ENCODE assay signal across 18 cellular contexts in the genomic region with DNA sequence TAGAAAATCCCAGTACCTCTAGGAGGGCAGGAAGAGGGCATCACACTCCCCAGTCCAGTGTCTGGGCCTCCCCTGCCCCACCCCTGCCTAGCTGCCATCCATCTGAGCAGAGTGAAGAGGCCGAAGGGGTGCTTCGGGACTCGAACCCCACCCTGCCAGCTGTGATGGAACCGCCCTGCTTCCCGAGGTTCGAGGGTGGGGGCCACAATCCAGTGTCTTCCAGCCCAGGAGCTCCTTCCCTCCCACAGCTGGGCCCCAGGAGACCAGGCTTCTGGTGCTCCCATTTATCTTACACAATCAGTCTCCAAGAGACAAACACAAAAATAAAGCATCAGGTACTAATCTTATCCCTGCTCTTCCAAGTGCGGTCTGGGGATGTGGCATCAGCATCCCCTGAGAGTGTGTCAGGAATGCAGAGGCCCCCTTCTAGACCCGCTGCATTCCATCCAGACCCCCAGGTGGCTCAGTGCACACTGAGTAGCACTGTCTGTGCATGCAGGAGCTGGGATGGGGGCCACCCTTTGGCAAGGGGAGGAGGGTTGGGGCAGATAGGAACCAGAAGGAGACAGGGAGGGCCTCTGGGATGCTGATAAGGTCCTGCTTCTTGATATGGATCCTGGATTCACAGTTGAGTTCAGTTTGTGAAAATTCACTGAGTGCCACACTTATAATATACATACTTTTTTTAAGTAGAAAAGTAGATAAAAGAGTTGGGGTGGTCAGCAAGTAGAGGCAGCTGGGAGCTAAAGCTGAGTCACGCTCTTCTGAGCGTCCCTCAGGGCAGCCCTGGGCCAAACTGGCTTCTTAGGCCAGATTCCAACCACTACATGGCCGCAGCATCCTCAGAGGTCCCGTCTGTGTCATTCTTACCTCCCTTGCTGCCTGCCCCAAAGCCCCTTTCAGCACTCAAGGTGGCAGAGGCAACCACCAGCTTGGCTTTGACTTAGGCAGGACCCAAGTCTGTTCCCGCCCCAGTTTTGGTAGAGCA.
DNase-seq lines count a peak whose midpoint lies in the region; ATAC-seq, FAIRE-seq and TF ChIP-seq lines count a peak whose summit lies in the region.
"Had no signal": no experiment of that assay in that cellular context is flagged by ENCODE, and none has a peak within 500 bp of the region (broad histone marks: within the 10 kb centered on the region; RNA-seq: fewer than 3 reads in every experiment).

No MANE protein-coding gene starts in this region.

- H3K27ac Mint-ChIP-seq in stimulated activated memory B cell treated with anti-CD40 and anti-IgM and Interleukin-4, amounts not matched to agents 10 μg/mL and 1 μg/mL and 100 μg/mL, for 72 hours: peak overlapping the region; percentile 51

- no peak for ATAC-seq in RWPE2 (ENCODE audit: low read depth)
- ATAC-seq in stimulated activated memory B cell treated with anti-CD40 and anti-IgM and Interleukin-4, amounts not matched to agents 10 μg/mL and 1 μg/mL and 100 μg/mL, for 72 hours: no peak
- ATAC-seq: Panc1 had no signal

- peaks cover 57% of the 10 kb centered on the region for H3K4me1 Mint-ChIP-seq in stimulated activated memory B cell treated with anti-CD40 and anti-IgM and Interleukin-4, amounts not matched to agents 10 μg/mL and 1 μg/mL and 100 μg/mL, for 72 hours

- no peaks in the 10 kb centered on the region for H3K9me3 Mint-ChIP-seq in stimulated activated memory B cell treated with anti-CD40 and anti-IgM and Interleukin-4, amounts not matched to agents 10 μg/mL and 1 μg/mL and 100 μg/mL, for 72 hours

- no peaks in the 10 kb centered on the region for H3K27me3 ChIP-seq in RWPE2 (ENCODE audit: insufficient read depth, poor library complexity, severe bottlenecking)

- H3K9me3 ChIP-seq in RWPE2 (ENCODE audit: severe bottlenecking): no peaks in the 10 kb centered on the region

- H3K4me3 ChIP-seq in RWPE2 (ENCODE audit: severe bottlenecking): no peak overlapping the region

- peaks cover 5% of the 10 kb centered on the region for H3K4me1 ChIP-seq in RWPE2 (ENCODE audit: insufficient read depth, poor library complexity, severe bottlenecking)

- DNase-seq in D721Med (ENCODE audit: insufficient read length, low spot score) (peak; percentile 13), RWPE2 (ENCODE audit: low spot score) (peak; percentile 46), hepatic stellate cell (ENCODE audit: low spot score) (peak; percentile 27), iPS-NIHi7 (ENCODE audit: extremely low spot score) (no peak), DMS79 treated with DMSO at 0.1 percent for 48 hours (lab: John Stamatoyannopoulos, UW) (no peak), KG1 (lab: John Stamatoyannopoulos, UW) (no peak)
- DNase-seq in activated CD4-positive, alpha-beta T cell treated with anti-CD3 and anti-CD28 coated beads for 4 hours: no peak
- DNase-seq: C1 segment of cervical spinal cord, GF-D8, MV-4-11, NCI-H1417 treated with DMSO at 0.1 percent for 48 hours, NCI-H2029, NCI-H2171 treated with DMSO at 0.1 percent for 48 hours, NCI-H774, SHP77 had no signal

- no peak for FAIRE-seq in D721Med (lab: Jason Lieb, UNC)
- FAIRE-seq: H1 had no signal

- H3K36me3 ChIP-seq in RWPE2 (ENCODE audit: low read depth): no peaks in the 10 kb centered on the region

- TF ChIP-seq CTCF in D721Med (IDR thresholded peaks at IDR 0.05; ENCODE audit: insufficient read depth, missing control alignments) (no peak), RWPE2 (IDR thresholded peaks at IDR 0.05; ENCODE audit: poor library complexity, severe bottlenecking) (no peak)

- no peak overlapping the region for H3K27ac ChIP-seq in RWPE2 (ENCODE audit: poor library complexity, severe bottlenecking)

- H3K4me3 Mint-ChIP-seq in stimulated activated memory B cell treated with anti-CD40 and anti-IgM and Interleukin-4, amounts not matched to agents 10 μg/mL and 1 μg/mL and 100 μg/mL, for 72 hours: no peak overlapping the region

- H3K27me3 Mint-ChIP-seq in stimulated activated memory B cell treated with anti-CD40 and anti-IgM and Interleukin-4, amounts not matched to agents 10 μg/mL and 1 μg/mL and 100 μg/mL, for 72 hours: no peaks in the 10 kb centered on the region

- no peaks in the 10 kb centered on the region for H3K36me3 Mint-ChIP-seq in stimulated activated memory B cell treated with anti-CD40 and anti-IgM and Interleukin-4, amounts not matched to agents 10 μg/mL and 1 μg/mL and 100 μg/mL, for 72 hours

Comparison
In these comparisons a context has a peak if more than half of its experiments do, and no peak if none do; other contexts are left out.
1. DNase-seq: peak in D721Med (single experiment), RWPE2 (single experiment) and hepatic stellate cell (single experiment); none in iPS-NIHi7 (single experiment), activated CD4-positive, alpha-beta T cell treated with anti-CD3 and anti-CD28 coated beads for 4 hours (0 of 2), DMS79 treated with DMSO at 0.1 percent for 48 hours (single experiment) and KG1 (single experiment).